1 cellular context compared by ENCODE assay signal in the genomic region with DNA sequence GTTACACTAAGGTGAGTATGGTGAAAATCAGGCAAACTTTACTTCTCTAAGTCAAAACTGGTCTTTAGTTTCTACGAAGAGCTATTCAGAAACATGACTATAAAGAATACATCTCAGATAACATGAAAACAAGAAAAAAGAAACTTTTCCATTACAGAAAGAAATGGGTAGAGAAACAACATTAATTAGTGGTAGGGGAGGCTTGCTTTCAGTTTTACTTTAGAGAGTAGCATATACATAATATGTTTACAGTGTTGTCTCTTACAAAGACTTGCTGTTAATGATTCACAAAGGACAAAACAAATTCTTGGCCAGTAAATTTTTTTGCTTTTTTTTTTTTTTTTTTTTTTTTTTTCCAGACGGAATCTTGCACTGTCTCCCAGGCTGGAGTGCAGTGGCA.
TF ChIP-seq lines count a peak whose summit lies in the region.

No MANE protein-coding gene starts in this region.

TF ChIP-seq in IMR-90, 13 proteins besides CTCF, POLR2A, EP300 and RAD21:
- TF ChIP-seq RCOR1 (IDR thresholded peaks at IDR 0.05; ENCODE audit: insufficient replicate concordance, low read length): no peak
- TF ChIP-seq USF2 (IDR thresholded peaks at IDR 0.05; ENCODE audit: low read depth, low read length): no peak
- no peak for TF ChIP-seq MXI1 (IDR thresholded peaks at IDR 0.05; ENCODE audit: borderline replicate concordance, low read depth, low read length)
- no peak for TF ChIP-seq RFX5 (IDR thresholded peaks at IDR 0.05; ENCODE audit: low read depth, low read length)
- TF ChIP-seq NFE2L2 (IDR thresholded peaks at IDR 0.05; ENCODE audit: low read depth, low read length): no peak
- TF ChIP-seq CHD1 (IDR thresholded peaks at IDR 0.05; ENCODE audit: low read depth, low read length): no peak
